ENCODE assay signal across 8 cellular contexts in the genomic region with DNA sequence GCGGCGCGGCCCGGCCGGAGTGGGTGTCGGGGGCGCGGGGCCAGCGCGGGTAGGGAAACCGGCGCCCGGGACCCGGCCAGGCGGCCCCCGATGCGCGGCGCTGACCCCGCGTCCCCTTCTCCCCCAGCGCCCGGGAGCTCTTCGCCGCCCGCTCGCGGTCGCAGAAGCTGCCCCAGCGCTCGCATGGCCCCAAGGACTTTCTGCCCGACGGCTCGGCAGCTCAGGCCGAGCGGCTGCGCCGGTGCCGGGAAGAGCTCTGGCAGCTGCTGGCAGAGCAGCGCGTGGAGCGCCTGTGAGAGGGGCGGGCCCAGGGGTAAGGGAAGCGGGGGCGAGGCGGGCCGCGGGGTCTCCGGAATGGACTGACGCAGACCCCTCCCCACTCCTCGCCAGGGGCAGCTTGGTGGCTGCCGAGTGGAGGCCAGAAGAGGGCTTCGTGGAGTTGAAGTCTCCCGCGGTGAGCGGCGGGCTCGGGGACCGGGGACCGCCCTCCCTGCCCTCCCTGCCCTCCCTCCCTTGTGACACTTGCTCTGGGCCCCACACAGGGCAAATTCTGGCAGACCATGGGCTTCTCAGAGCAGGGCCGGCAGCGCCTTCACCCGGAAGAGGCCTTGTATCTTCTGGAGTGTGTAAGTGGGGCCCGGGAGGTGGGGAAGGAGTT. TPM values are rescaled to one million over a fixed set of nuclear protein-coding genes. Genes with fewer than 3 reads are reported as not detected.
DNase-seq lines count a peak whose midpoint lies in the region; ATAC-seq and TF ChIP-seq lines count a peak whose summit lies in the region.

No MANE protein-coding gene starts in this region.

- CTCF ChIA-PET in HEK293T (lab: Yijun Ruan, JAX): interaction anchor here (0.5 to 1.4 kb wide), 16 partner anchors 8 to 276 kb away, joined by 3 to 9 read pairs (median 3); a partner anchor contains a TSS

- intact Hi-C loops in spleen (cut with DNase I; ENCODE audit: low total_unique reads): loop anchor here (5.0 to 10.0 kb wide), 2 partner anchors 71 to 92 kb away; a partner anchor contains a TSS

- H3K4me3 ChIP-seq in iPS DF 6.9 (ENCODE audit: low read length): peak overlapping the region; percentile 90
- H3K4me3 ChIP-seq in spleen: peak overlapping the region; percentile 70 to 99 (median 94)

- peak; percentile 37 for DNase-seq in HEK293T (ENCODE audit: extremely low spot score)
- DNase-seq in NCI-H82 (lab: John Stamatoyannopoulos, UW): peak; percentile 59
- peak; percentile 54 for DNase-seq in activated naive CD4-positive, alpha-beta T cell treated with anti-CD3 and anti-CD28 coated beads, Interleukin-2, amount 50 U/mL, for 16 hours
- no peak for DNase-seq in iPS DF 6.9 (ENCODE audit: low read depth, low spot score)
- DNase-seq in spleen: peak; percentile 91
- DNase-seq in NCI-H1436 treated with DMSO at 0.1 percent for 48 hours (lab: John Stamatoyannopoulos, UW): no peak
- DNase-seq in NCI-H2196 (lab: John Stamatoyannopoulos, UW; ENCODE audit: unreplicated experiment): no peak

- H3K27ac ChIP-seq in iPS DF 6.9 (ENCODE audit: low read length) (no peak overlapping the region), spleen (peak overlapping the region; percentile 59 to 90 (median 84))

- H3K36me3 ChIP-seq in iPS DF 6.9 (ENCODE audit: control insufficient read depth, insufficient read depth, low read length) (peaks cover 9% of the 10 kb centered on the region), spleen (peaks cover 2 to 43% (median 21%) of the 10 kb centered on the region in 6 donors)

- H3K9me3 ChIP-seq in iPS DF 6.9 (ENCODE audit: control insufficient read depth, insufficient read depth, low read length) (no peaks in the 10 kb centered on the region), spleen (no peaks in the 10 kb centered on the region)

- no peak for TF ChIP-seq CTCF in spleen (IDR thresholded peaks at IDR 0.05 in 8 of 11, conservative IDR thresholded peaks at IDR 0.05 in 3 of 11)

- H3K27me3 ChIP-seq in iPS DF 6.9 (ENCODE audit: control insufficient read depth, insufficient read depth, low read length) (no peaks in the 10 kb centered on the region), spleen (replicated peaks in 1 of 7) (peaks cover 0 to 18% (median 0%) of the 10 kb centered on the region in 7 donors)

- peaks cover 10% of the 10 kb centered on the region for H3K4me1 ChIP-seq in iPS DF 6.9 (ENCODE audit: control insufficient read depth, insufficient read depth, low read length)
- peaks cover 8 to 74% (median 50%) of the 10 kb centered on the region in 6 donors for H3K4me1 ChIP-seq in spleen

- WGBS in iPS DF 6.9 (ENCODE audit: insufficient coverage, insufficient read length): no CpG with 5 or more reads among the region's 64 CpGs
- WGBS in spleen, 5 donors: 0 to 1% (median 0%) methylated on average over 31 to 64 of the region's 64 CpGs

- ATAC-seq in GM18517 (IDR thresholded peaks at IDR 0.05; ENCODE audit: unreplicated experiment): peak; percentile 14

- TF ChIP-seq POLR2A in spleen (IDR thresholded peaks at IDR 0.05): no peak

- POLR2A ChIA-PET in HEK293T (lab: Yijun Ruan, JAX): interaction anchor here (0.8 to 2.2 kb wide), 17 partner anchors 9 to 529 kb away, joined by 3 to 21 read pairs (median 4); a partner anchor contains a TSS

TF ChIP-seq in HEK293T, 16 proteins besides CTCF, POLR2A, EP300 and RAD21:
- TF ChIP-seq TARDBP (IDR thresholded peaks at IDR 0.05) (no peak), HDGF (IDR thresholded peaks at IDR 0.05; ENCODE audit: borderline replicate concordance) (no peak), BHLHE40 (IDR thresholded peaks at IDR 0.05; ENCODE audit: borderline replicate concordance) (no peak), ZNF384 (IDR thresholded peaks at IDR 0.05) (no peak), SP1 (IDR thresholded peaks at IDR 0.05) (no peak), FOXK2 (IDR thresholded peaks at IDR 0.05) (no peak), L3MBTL2 (conservative IDR thresholded peaks at IDR 0.05) (no peak; the same call in 1 of the 2 replicates), SUZ12 (IDR thresholded peaks at IDR 0.05) (no peak), ELF4 (IDR thresholded peaks at IDR 0.05) (no peak), CTBP1 (IDR thresholded peaks at IDR 0.05; ENCODE audit: borderline replicate concordance) (no peak), FOXM1 (IDR thresholded peaks at IDR 0.05; ENCODE audit: borderline replicate concordance) (no peak), NFRKB (IDR thresholded peaks at IDR 0.05) (no peak), ARNT (IDR thresholded peaks at IDR 0.05) (no peak), FOXA1 (IDR thresholded peaks at IDR 0.05) (no peak), LEF1 (IDR thresholded peaks at IDR 0.05; ENCODE audit: borderline replicate concordance) (no peak)
- TF ChIP-seq, protein P1, sequence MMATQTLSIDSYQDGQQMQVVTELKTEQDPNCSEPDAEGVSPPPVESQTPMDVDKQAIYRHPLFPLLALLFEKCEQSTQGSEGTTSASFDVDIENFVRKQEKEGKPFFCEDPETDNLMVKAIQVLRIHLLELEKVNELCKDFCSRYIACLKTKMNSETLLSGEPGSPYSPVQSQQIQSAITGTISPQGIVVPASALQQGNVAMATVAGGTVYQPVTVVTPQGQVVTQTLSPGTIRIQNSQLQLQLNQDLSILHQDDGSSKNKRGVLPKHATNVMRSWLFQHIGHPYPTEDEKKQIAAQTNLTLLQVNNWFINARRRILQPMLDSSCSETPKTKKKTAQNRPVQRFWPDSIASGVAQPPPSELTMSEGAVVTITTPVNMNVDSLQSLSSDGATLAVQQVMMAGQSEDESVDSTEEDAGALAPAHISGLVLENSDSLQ (IDR thresholded peaks at IDR 0.05): no peak

RNA-seq across cellular contexts. Expression of a gene that starts 0.4 kb away (rescaled TPM):
- total RNA-seq in spleen: 10 to 100 TPM; 31.0 to 58.1 (median 35.4) TPM
- polyA plus RNA-seq in spleen: 10 to 100 TPM; 40.8 to 87.8 (median 68.9) TPM

RNA-seq across cellular contexts. Expression of a gene that starts 1.4 kb away (rescaled TPM):
- total RNA-seq in spleen: 100 to 1,000 TPM in 3 of 7 donors, 10 to 100 TPM in 4; 33.5 to 135 (median 51.1) TPM
- polyA plus RNA-seq in spleen: 10 to 100 TPM in 1 of 3 donors, 1 to 10 TPM in 2; 4.7 to 27.8 (median 6.2) TPM

RNA-seq across cellular contexts. Expression of a gene that starts 8.7 kb away (rescaled TPM):
- 10 to 100 TPM; 44.0 to 97.8 (median 75.1) TPM for total RNA-seq in spleen
- polyA plus RNA-seq in spleen: 100 to 1,000 TPM in 1 of 3 donors, 10 to 100 TPM in 2; 28.6 to 153 (median 92.6) TPM

Comparison
In these comparisons a context has a peak if more than half of its experiments do, and no peak if none do; other contexts are left out.
1. DNase-seq: peak in HEK293T (single experiment), NCI-H82 (single experiment), activated naive CD4-positive, alpha-beta T cell treated with anti-CD3 and anti-CD28 coated beads, Interleukin-2, amount 50 U/mL, for 16 hours (single experiment) and spleen (single experiment); none in iPS DF 6.9 (single experiment), NCI-H1436 treated with DMSO at 0.1 percent for 48 hours (single experiment) and NCI-H2196 (single experiment).